In the genomic region with DNA sequence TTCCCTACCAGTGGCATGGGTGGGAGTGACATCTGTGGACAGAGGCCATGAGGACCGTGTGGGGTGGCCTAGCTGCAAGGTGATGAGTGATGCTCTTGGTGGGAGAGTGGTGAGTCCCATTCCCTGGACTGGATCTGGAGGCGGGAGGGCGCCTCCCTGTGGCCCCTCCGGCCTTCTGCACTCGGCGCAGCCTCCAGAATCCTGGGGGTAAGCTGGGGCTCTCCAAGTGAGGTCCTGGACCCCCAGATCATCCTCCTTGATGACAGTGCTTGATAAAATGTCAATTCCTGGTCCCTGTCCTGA, we compare ENCODE assay signal across 9 cellular contexts. TPM values are rescaled to one million over a fixed set of nuclear protein-coding genes. Genes with fewer than 3 reads are reported as not detected.
A peak's percentile ranks its signal among the peaks of the same experiment; 100 is the strongest.
DNase-seq lines count a peak whose midpoint lies in the region; ATAC-seq lines count a peak whose summit lies in the region.
"Had no signal": no experiment of that assay in that cellular context is flagged by ENCODE, and none has a peak within 500 bp of the region (broad histone marks: within the 10 kb centered on the region; RNA-seq: fewer than 3 reads in every experiment).

No MANE protein-coding gene starts in this region.

- no peak for ATAC-seq in HG03565 (IDR thresholded peaks at IDR 0.05; ENCODE audit: unreplicated experiment)
- no peak for ATAC-seq in HG02642 (IDR thresholded peaks at IDR 0.05; ENCODE audit: poor library complexity, unreplicated experiment)

- no peaks in the 10 kb centered on the region for H3K36me3 ChIP-seq in HAP-1 (replicated peaks)
- no peaks in the 10 kb centered on the region for H3K36me3 ChIP-seq in adipocyte (ENCODE audit: control insufficient read depth, insufficient read depth, low read length, severe bottlenecking)
- H3K36me3 ChIP-seq in mesenchymal stem cell (ENCODE audit: control insufficient read depth in 1 of 2, insufficient read depth in 2 of 2, low read depth in 1 of 2, low read length in 2 of 2), result peaks cover 0 to 3% of the 10 kb centered on the region in 2 experiments
- H3K36me3 ChIP-seq: heart left ventricle had no signal

- H4K8ac ChIP-seq in mesenchymal stem cell (ENCODE audit: low read length), result no peak overlapping the region

- H3K14ac ChIP-seq in mesenchymal stem cell (ENCODE audit: low read length in 2 of 2), result no peak overlapping the region

- no peak overlapping the region for H4K91ac ChIP-seq in mesenchymal stem cell (ENCODE audit: low read length)

- H2AK5ac ChIP-seq in mesenchymal stem cell (ENCODE audit: low read length, severe bottlenecking), result no peak overlapping the region

- H3K27me3 ChIP-seq in HAP-1 (ENCODE audit: low read depth) (no peaks in the 10 kb centered on the region), adipocyte (replicated peaks; ENCODE audit: control insufficient read depth, insufficient read depth, low read length) (no peaks in the 10 kb centered on the region), mesenchymal stem cell (ENCODE audit: control insufficient read depth in 1 of 2, insufficient read depth in 1 of 2, low read length in 2 of 2) (peaks cover 3 to 22% of the 10 kb centered on the region in 2 experiments)

- H3K9ac ChIP-seq in adipocyte (ENCODE audit: low read length) (peak overlapping the region; percentile 88), mesenchymal stem cell (ENCODE audit: low read length) (peak overlapping the region; percentile 81)

- H2BK120ac ChIP-seq in mesenchymal stem cell (ENCODE audit: low read depth, low read length), result no peak overlapping the region

- peak; percentile 46 for DNase-seq in CD1c-positive myeloid dendritic cell (ENCODE audit: extremely low spot score)
- DNase-seq in HAP-1 (ENCODE audit: low spot score in 2 of 2), result peak; percentile 22 to 51
- peak; percentile 60 for DNase-seq in adipocyte (ENCODE audit: low read depth)
- DNase-seq in mesenchymal stem cell, result peak; percentile 42
- DNase-seq in NCI-H1417 (lab: John Stamatoyannopoulos, UW), result no peak
- DNase-seq in H4 (ENCODE audit: low spot score), result no peak

- no peak overlapping the region; the same call in 1 of the 2 replicates for H3K4me3 ChIP-seq in HAP-1
- H3K4me3 ChIP-seq in adipocyte (ENCODE audit: low read length), result peak overlapping the region; percentile 89
- peak overlapping the region in 1 of 2 experiments; percentile 82 for H3K4me3 ChIP-seq in mesenchymal stem cell (ENCODE audit: insufficient read depth in 1 of 2, low read depth in 1 of 2, low read length in 2 of 2)

- H2AFZ ChIP-seq in mesenchymal stem cell (ENCODE audit: low read depth, low read length), result no peak overlapping the region

- H3K18ac ChIP-seq in mesenchymal stem cell (ENCODE audit: low read depth in 1 of 2, low read length in 2 of 2), result no peak overlapping the region

- no peak overlapping the region for H3K27ac ChIP-seq in mesenchymal stem cell (ENCODE audit: low read length, poor library complexity, severe bottlenecking)

- in situ Hi-C loops in HAP-1 (cut with MboI; ENCODE audit: low sequenced_read_pairs), result no loop called here

- no peaks in the 10 kb centered on the region for H3K9me3 ChIP-seq in HAP-1
- no peaks in the 10 kb centered on the region for H3K9me3 ChIP-seq in adipocyte (ENCODE audit: control insufficient read depth, low read length)
- H3K9me3 ChIP-seq in mesenchymal stem cell (ENCODE audit: control insufficient read depth, low read length), result no peaks in the 10 kb centered on the region
- H3K9me3 ChIP-seq: heart left ventricle had no signal

- 53% methylated on average over 6 of the region's 6 CpGs for WGBS in mesenchymal stem cell

- peaks cover 12% of the 10 kb centered on the region for H3K79me1 ChIP-seq in mesenchymal stem cell (replicated peaks; ENCODE audit: low read length, poor library complexity, severe bottlenecking)

- H2BK5ac ChIP-seq in mesenchymal stem cell (ENCODE audit: low read depth, low read length, poor library complexity, severe bottlenecking), result no peak overlapping the region

- no peak overlapping the region for H3K23ac ChIP-seq in mesenchymal stem cell (ENCODE audit: low read length in 2 of 2)

- no peak overlapping the region for H2BK12ac ChIP-seq in mesenchymal stem cell (ENCODE audit: low read length in 2 of 2)

- H3K4ac ChIP-seq in mesenchymal stem cell (ENCODE audit: low read depth in 1 of 2, low read length in 2 of 2), result no peak overlapping the region

- no peak overlapping the region for H3K4me2 ChIP-seq in mesenchymal stem cell (ENCODE audit: low read length, poor library complexity, severe bottlenecking)

- H3K4me1 ChIP-seq in HAP-1 (no peaks in the 10 kb centered on the region; the same call in 1 of the 2 replicates), adipocyte (ENCODE audit: control insufficient read depth, insufficient read depth, low read length) (peaks cover 49% of the 10 kb centered on the region), mesenchymal stem cell (ENCODE audit: control insufficient read depth, insufficient read depth, low read depth, low read length) (peaks cover 17% of the 10 kb centered on the region)

- H2BK15ac ChIP-seq in mesenchymal stem cell (ENCODE audit: low read depth, poor library complexity, severe bottlenecking), result no peak overlapping the region

RNA-seq across cellular contexts. Expression of gene PRR5, which starts 32.3 kb away (rescaled TPM):
- 12.2 TPM for polyA plus RNA-seq in mesenchymal stem cell (2013, experiment 1 of 2)
- 12.2 TPM for polyA plus RNA-seq in mesenchymal stem cell (2013, experiment 2 of 2)
- 4.7 and 5.0 TPM in 2 replicates for total RNA-seq in H4 (2014; rRNA removed; shearing (Covaris generic))

Comparison
In these comparisons a context has a peak if more than half of its experiments do, and no peak if none do; other contexts are left out.
1. DNase-seq: peak in CD1c-positive myeloid dendritic cell (single experiment), HAP-1 (2 of 2), adipocyte (single experiment) and mesenchymal stem cell (single experiment); none in NCI-H1417 (0 of 3) and H4 (single experiment).